In genomic region chr3:197627772-197628523, GRCh38 we compare ENCODE assay signal across 8 cellular contexts.
DNase-seq lines count a peak whose midpoint lies in the region; TF ChIP-seq lines count a peak whose summit lies in the region.
"Not testable (repeated sequence)": the region's sequence is repeated elsewhere in the genome, so short reads cannot be mapped to it uniquely, and the experiment has no call there.

No MANE protein-coding gene starts in this region.

- H3K27ac ChIP-seq in testis, result peak overlapping the region; percentile 84 to 88

- 1 to 2% methylated on average over 11 to 63 of the region's 73 CpGs for WGBS in testis, 2 donors

- H3K4me1 ChIP-seq in testis, result not testable (repeated sequence)

- H3K9me3 ChIP-seq in iPS-18c (ENCODE audit: control insufficient read depth, insufficient read depth, low read length); testis: not testable (repeated sequence)

- DNase-seq in GM10266 (ENCODE audit: extremely low spot score), result peak; percentile 98
- not testable (repeated sequence) for DNase-seq in H7
- peak; percentile 70 for DNase-seq in Jurkat, Clone E6-1 (ENCODE audit: low read depth, low spot score)
- DNase-seq in activated CD4-positive, alpha-beta T cell treated with anti-CD3 and anti-CD28 coated beads, Interleukin-2, amount 50 U/mL, for 48 hours, result peak; percentile 89 to 90
- DNase-seq in cerebellum (ENCODE audit: low spot score), result peak; percentile 78
- peak; percentile 82 for DNase-seq in putamen (ENCODE audit: low spot score)
- peak; percentile 89 for DNase-seq in testis

- TF ChIP-seq POLR2A in testis (IDR thresholded peaks at IDR 0.05), result peak; percentile 40

- peak overlapping the region; percentile 41 for H3K4me3 ChIP-seq in H7 (ENCODE audit: insufficient read depth, low read depth, low read length)
- H3K4me3 ChIP-seq in Jurkat, Clone E6-1 (ENCODE audit: low read length), result peak overlapping the region; percentile 65
- H3K4me3 ChIP-seq in iPS-18c (ENCODE audit: insufficient read depth, low read depth, low read length), result peak overlapping the region; percentile 47; the same call in 1 of the 2 replicates
- H3K4me3 ChIP-seq in testis, result peak overlapping the region; percentile 79 to 85

- H3K27me3 ChIP-seq in H7 (ENCODE audit: control insufficient read depth, insufficient read depth, low read length); testis: not testable (repeated sequence)

- not testable (repeated sequence) for H3K36me3 ChIP-seq in H7 (replicated peaks; ENCODE audit: control insufficient read depth, insufficient read depth, low read length); testis (ENCODE audit: low read depth, missing control alignments)

- not testable (repeated sequence) for TF ChIP-seq CTCF in GM10266 (IDR thresholded peaks at IDR 0.05; ENCODE audit: control insufficient read depth, insufficient read depth, low read depth, missing control alignments); testis (IDR thresholded peaks at IDR 0.05)

- intact Hi-C loops in testis (cut with DNase I; ENCODE audit: low total_unique reads), result not testable (repeated sequence)
